22 cellular contexts compared by ENCODE assay signal in the genomic region with DNA sequence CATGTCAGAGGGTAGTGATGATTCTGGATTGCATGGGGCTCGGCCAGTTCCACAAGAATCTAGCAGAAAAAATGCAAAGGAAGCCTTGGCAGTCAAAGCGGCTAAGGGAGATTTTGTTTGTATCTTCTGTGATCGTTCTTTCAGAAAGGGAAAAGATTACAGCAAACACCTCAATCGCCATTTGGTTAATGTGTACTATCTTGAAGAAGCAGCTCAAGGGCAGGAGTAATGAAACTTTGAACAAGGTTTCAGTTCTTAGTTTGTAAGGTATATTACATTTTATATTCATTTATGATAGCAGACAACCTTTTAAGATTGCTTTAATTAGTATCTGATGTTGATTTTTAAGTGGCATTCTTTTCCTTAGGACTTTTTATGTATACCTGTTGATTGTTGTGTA. TPM values are rescaled to one million over a fixed set of nuclear protein-coding genes. Genes with fewer than 3 reads are reported as not detected.
DNase-seq lines count a peak whose midpoint lies in the region; ATAC-seq and TF ChIP-seq lines count a peak whose summit lies in the region.
"Had no signal": no experiment of that assay in that cellular context is flagged by ENCODE, and none has a peak within 500 bp of the region (broad histone marks: within the 10 kb centered on the region; RNA-seq: fewer than 3 reads in every experiment).

No MANE protein-coding gene starts in this region.

- intact Hi-C loops in MCF 10A (cut with micrococcal nuclease) = no loop called here
- intact Hi-C loops in breast epithelium (cut with DNase I; ENCODE audit: low total_unique reads) = no loop called here

- no peaks in the 10 kb centered on the region for H3K4me1 ChIP-seq in breast epithelium
- H3K4me1 ChIP-seq: BLaER1, SJCRH30 had no signal

- DNase-seq in MCF 10A (ENCODE audit: unreplicated experiment) = no peak
- no peak for DNase-seq in breast epithelium (ENCODE audit: low spot score in 2 of 2)
- DNase-seq in NAMALWA (ENCODE audit: low spot score) = no peak
- DNase-seq in NCI-H1930 (lab: John Stamatoyannopoulos, UW) = no peak
- DNase-seq: CD4-positive, CD25-positive, alpha-beta regulatory T cell; DMS153; DND-41; Karpas-422; NCI-H1105; NCI-H146; NCI-H2029; NCI-H446; NCI-H524 treated with DMSO at 0.1 percent for 48 hours; NCI-H774; PC-9; SJCRH30 had no signal

- H3K27ac Mint-ChIP-seq in MCF 10A (ENCODE audit: low read depth, unreplicated experiment) = peak overlapping the region; percentile 32
- peak overlapping the region; percentile 22 for H3K27ac Mint-ChIP-seq in activated T-helper 17 cell treated with anti-CD3 and anti-CD28 coated beads, Interleukin-2, amount 50 U/mL, for 72 hours

- peaks cover 6% of the 10 kb centered on the region for H3K4me1 Mint-ChIP-seq in MCF 10A (ENCODE audit: insufficient read depth, unreplicated experiment)
- peaks cover 4% of the 10 kb centered on the region for H3K4me1 Mint-ChIP-seq in activated T-helper 17 cell treated with anti-CD3 and anti-CD28 coated beads, Interleukin-2, amount 50 U/mL, for 72 hours

- H3K4me3 ChIP-seq in breast epithelium = no peak overlapping the region
- H3K4me3 ChIP-seq: BLaER1, PC-9, SJCRH30 had no signal

- H3K9me3 ChIP-seq in breast epithelium = no peaks in the 10 kb centered on the region
- H3K9me3 ChIP-seq: BLaER1, SJCRH30 had no signal

- TF ChIP-seq POLR2A in breast epithelium (IDR thresholded peaks at IDR 0.05) = no peak

- no peaks in the 10 kb centered on the region for H3K27me3 ChIP-seq in breast epithelium
- H3K27me3 ChIP-seq: BLaER1, SJCRH30 had no signal

- CTCF ChIA-PET in MCF 10A (lab: Yijun Ruan, JAX) = no interaction called here

- TF ChIP-seq CTCF in MCF 10A (IDR thresholded peaks at IDR 0.05; ENCODE audit: unreplicated experiment) (no peak), breast epithelium (IDR thresholded peaks at IDR 0.05) (no peak)

- BruUV-seq in MCF 10A (replicated peaks; lab: Mats Ljungman, UMichigan) = no TSS peak

- H3K9me3 Mint-ChIP-seq in MCF 10A (ENCODE audit: unreplicated experiment) = no peaks in the 10 kb centered on the region
- H3K9me3 Mint-ChIP-seq in activated T-helper 17 cell treated with anti-CD3 and anti-CD28 coated beads, Interleukin-2, amount 50 U/mL, for 72 hours = no peaks in the 10 kb centered on the region

- POLR2A ChIA-PET in MCF 10A (lab: Yijun Ruan, JAX) = interaction anchor here (0.7 to 3.7 kb wide), 6 partner anchors 9 to 686 kb away, joined by 3 to 29 read pairs (median 5); a partner anchor contains a TSS

- no peaks in the 10 kb centered on the region for H3K27me3 Mint-ChIP-seq in MCF 10A (ENCODE audit: insufficient read depth, unreplicated experiment)
- no peaks in the 10 kb centered on the region for H3K27me3 Mint-ChIP-seq in activated T-helper 17 cell treated with anti-CD3 and anti-CD28 coated beads, Interleukin-2, amount 50 U/mL, for 72 hours
- H3K27me3 Mint-ChIP-seq: CD4-positive, CD25-positive, alpha-beta regulatory T cell had no signal

- H3K4me3 Mint-ChIP-seq in MCF 10A (ENCODE audit: unreplicated experiment) = no peak overlapping the region
- no peak overlapping the region for H3K4me3 Mint-ChIP-seq in activated T-helper 17 cell treated with anti-CD3 and anti-CD28 coated beads, Interleukin-2, amount 50 U/mL, for 72 hours
- H3K4me3 Mint-ChIP-seq: CD4-positive, CD25-positive, alpha-beta regulatory T cell had no signal

- no peak overlapping the region for H3K27ac ChIP-seq in breast epithelium
- H3K27ac ChIP-seq: BLaER1, PC-9, SJCRH30 had no signal

- ATAC-seq in HG02943 (IDR thresholded peaks at IDR 0.05; ENCODE audit: low read depth, unreplicated experiment) (peak; percentile 57), GM21526 (IDR thresholded peaks at IDR 0.05; ENCODE audit: low FRiP score, unreplicated experiment) (no peak)
- ATAC-seq in activated T-helper 17 cell treated with anti-CD3 and anti-CD28 coated beads, Interleukin-2, amount 50 U/mL, for 72 hours (replicated peaks) = no peak
- ATAC-seq: HCT116, Right ventricle myocardium inferior had no signal

- H3K36me3 ChIP-seq in breast epithelium = no peaks in the 10 kb centered on the region

- H3K36me3 Mint-ChIP-seq in MCF 10A (ENCODE audit: insufficient read depth, unreplicated experiment) = peaks cover 55% of the 10 kb centered on the region
- H3K36me3 Mint-ChIP-seq in activated T-helper 17 cell treated with anti-CD3 and anti-CD28 coated beads, Interleukin-2, amount 50 U/mL, for 72 hours (ENCODE audit: low read depth) = peaks cover 88% of the 10 kb centered on the region

RNA-seq across cellular contexts. Expression of a gene that starts 24.2 kb away (rescaled TPM):
- total RNA-seq in MCF 10A (2022) (50.5 and 51.6 TPM in 2 replicates), breast epithelium (10 to 100 TPM; 31.0 to 44.6 (median 32.8) TPM)
- 10 to 100 TPM; 39.5 to 51.8 TPM for total RNA-seq in activated T-helper 17 cell treated with anti-CD3 and anti-CD28 coated beads, Interleukin-2, amount 50 U/mL, for 72 hours

RNA-seq across cellular contexts. Expression of a gene that starts 45.5 kb away (rescaled TPM):
- total RNA-seq in MCF 10A (2022) (17.1 and 23.2 TPM in 2 replicates), breast epithelium (10 to 100 TPM; 22.6 to 25.4 (median 23.7) TPM)
- total RNA-seq in activated T-helper 17 cell treated with anti-CD3 and anti-CD28 coated beads, Interleukin-2, amount 50 U/mL, for 72 hours = 10 to 100 TPM; 18.8 to 19.7 TPM

RNA-seq across cellular contexts. Expression of a gene that starts 46.8 kb away (rescaled TPM):
- total RNA-seq in MCF 10A (2022) (101 and 126 TPM in 2 replicates), breast epithelium (100 to 1,000 TPM in 1 of 3 donors, 10 to 100 TPM in 2; 66.1 to 112 (median 71.4) TPM)
- total RNA-seq in activated T-helper 17 cell treated with anti-CD3 and anti-CD28 coated beads, Interleukin-2, amount 50 U/mL, for 72 hours = 100 to 1,000 TPM; 105 to 133 TPM
